In genomic region chr3:72174043-72174442, GRCh38 we compare ENCODE assay signal across 1 cellular context.
TF ChIP-seq lines count a peak whose summit lies in the region.

No MANE protein-coding gene starts in this region.

TF ChIP-seq in K562, 482 proteins besides CTCF, POLR2A, EP300 and RAD21 (continued from another document):
- no peak for TF ChIP-seq BRF1 (IDR thresholded peaks at IDR 0.05; ENCODE audit: borderline replicate concordance, extremely low read depth, insufficient read length)
- no peak for TF ChIP-seq EGR1 (conservative IDR thresholded peaks at IDR 0.05)
- TF ChIP-seq ZNF589 (CRISPR knock-in tag; IDR thresholded peaks at IDR 0.05; ENCODE audit: low read depth) = no peak
- no peak for TF ChIP-seq IRF9 (tag; IDR thresholded peaks at IDR 0.05)
- TF ChIP-seq CEBPZ (IDR thresholded peaks at IDR 0.05; ENCODE audit: borderline replicate concordance, low read depth, low read length) = no peak
- no peak for TF ChIP-seq MCM5 (IDR thresholded peaks at IDR 0.05; ENCODE audit: low read depth)
- TF ChIP-seq PBX2 (CRISPR knock-in tag; IDR thresholded peaks at IDR 0.05; ENCODE audit: low read depth) = no peak
- TF ChIP-seq PBX2 (tag; conservative IDR thresholded peaks at IDR 0.05; ENCODE audit: low read depth) = peak; percentile 46; the same call in 1 of the 2 replicates
TF ChIP-seq in K562: peak in this region for 1.
